ENCODE assay signal across 14 cellular contexts in genomic region chr11:15929371-15929801, GRCh38.
DNase-seq lines count a peak whose midpoint lies in the region; ATAC-seq and TF ChIP-seq lines count a peak whose summit lies in the region.
"Had no signal": no experiment of that assay in that cellular context is flagged by ENCODE, and none has a peak within 500 bp of the region (broad histone marks: within the 10 kb centered on the region; RNA-seq: fewer than 3 reads in every experiment).

No MANE protein-coding gene starts in this region.

- no peak overlapping the region for H3K4me2 ChIP-seq in OCI-LY7 (ENCODE audit: low read length)
- H3K4me2 ChIP-seq: A549, GM23338 had no signal

- H3K4me3 Mint-ChIP-seq in CD14-positive monocyte: no peak overlapping the region
- H3K4me3 Mint-ChIP-seq in stimulated activated memory B cell treated with anti-CD40 and anti-IgM and Interleukin-4, amounts not matched to agents 10 μg/mL and 1 μg/mL and 100 μg/mL, for 72 hours: no peak overlapping the region
- H3K4me3 Mint-ChIP-seq: CD4-positive, CD25-positive, alpha-beta regulatory T cell; GM23338 had no signal

- H3K9me3 ChIP-seq in MG63 (peaks cover 2% of the 10 kb centered on the region; the same call in 1 of the 2 replicates), OCI-LY7 (ENCODE audit: low read length) (no peaks in the 10 kb centered on the region)
- H3K9me3 ChIP-seq: A549 had no signal

- CTCF ChIA-PET in OCI-LY7 (lab: Charles Lee; ENCODE audit: unreplicated experiment): no interaction called here

- H3K4me1 Mint-ChIP-seq in CD14-positive monocyte: peaks cover 8% of the 10 kb centered on the region
- no peaks in the 10 kb centered on the region for H3K4me1 Mint-ChIP-seq in stimulated activated memory B cell treated with anti-CD40 and anti-IgM and Interleukin-4, amounts not matched to agents 10 μg/mL and 1 μg/mL and 100 μg/mL, for 72 hours
- H3K4me1 Mint-ChIP-seq: CD4-positive, CD25-positive, alpha-beta regulatory T cell; GM23338 had no signal

- H4K20me1 ChIP-seq in OCI-LY7 (ENCODE audit: insufficient read depth, low read length): no peaks in the 10 kb centered on the region

- H3K36me3 ChIP-seq in MG63: no peaks in the 10 kb centered on the region
- no peaks in the 10 kb centered on the region for H3K36me3 ChIP-seq in OCI-LY7 (ENCODE audit: insufficient read depth, low read length)

- POLR2A ChIA-PET in OCI-LY7 (lab: Charles Lee): interaction anchor here (0.6 kb wide), 1 partner anchor 142 kb away, joined by 5 read pairs; no protein-coding TSS in a partner anchor

- H3K9me3 Mint-ChIP-seq in CD14-positive monocyte: peaks cover 0 to 10% (median 2%) of the 10 kb centered on the region in 7 donors
- H3K9me3 Mint-ChIP-seq in stimulated activated memory B cell treated with anti-CD40 and anti-IgM and Interleukin-4, amounts not matched to agents 10 μg/mL and 1 μg/mL and 100 μg/mL, for 72 hours: peaks cover 10% of the 10 kb centered on the region
- H3K9me3 Mint-ChIP-seq: GM23338 had no signal

- peaks cover 0 to 3% (median 0%) of the 10 kb centered on the region in 3 donors for H3K27me3 Mint-ChIP-seq in CD14-positive monocyte (ENCODE audit: low read depth in 3 of 3)
- no peaks in the 10 kb centered on the region for H3K27me3 Mint-ChIP-seq in stimulated activated memory B cell treated with anti-CD40 and anti-IgM and Interleukin-4, amounts not matched to agents 10 μg/mL and 1 μg/mL and 100 μg/mL, for 72 hours
- H3K27me3 Mint-ChIP-seq: CD4-positive, CD25-positive, alpha-beta regulatory T cell had no signal

- TF ChIP-seq CTCF in CD14-positive monocyte (IDR thresholded peaks at IDR 0.05) (no peak), OCI-LY7 (conservative IDR thresholded peaks at IDR 0.05; ENCODE audit: low read length) (no peak)

- no TSS peak for BruUV-seq in OCI-LY7 (replicated peaks; lab: Mats Ljungman, UMichigan)

- no peak overlapping the region for H3K27ac ChIP-seq in OCI-LY7 (ENCODE audit: low read depth, low read length, poor library complexity, severe bottlenecking)
- H3K27ac ChIP-seq in caudate nucleus (ENCODE audit: low read depth, low read length): no peak overlapping the region
- H3K27ac ChIP-seq: A549, HL-60 had no signal

- no peaks in the 10 kb centered on the region for H3K27me3 ChIP-seq in MG63

- H3K27ac Mint-ChIP-seq in CD14-positive monocyte: no peak overlapping the region
- H3K27ac Mint-ChIP-seq in stimulated activated memory B cell treated with anti-CD40 and anti-IgM and Interleukin-4, amounts not matched to agents 10 μg/mL and 1 μg/mL and 100 μg/mL, for 72 hours: no peak overlapping the region
- H3K27ac Mint-ChIP-seq: CD4-positive, CD25-positive, alpha-beta regulatory T cell; GM23338 had no signal

- ATAC-seq in stimulated activated memory B cell treated with anti-CD40 and anti-IgM and Interleukin-4, amounts not matched to agents 10 μg/mL and 1 μg/mL and 100 μg/mL, for 72 hours: peak; percentile 47
- ATAC-seq: A549, GM23338 had no signal

- H3K79me2 ChIP-seq in OCI-LY7 (ENCODE audit: insufficient read depth, low read depth, low read length): no peaks in the 10 kb centered on the region

- H2AFZ ChIP-seq in OCI-LY7 (ENCODE audit: low read length): no peak overlapping the region
- H2AFZ ChIP-seq: GM23338 had no signal

- intact Hi-C loops in CD14-positive monocyte (cut with micrococcal nuclease) (no loop called here), OCI-LY7 (cut with micrococcal nuclease; ENCODE audit: unreplicated experiment) (no loop called here)

- H3K4me1 ChIP-seq in OCI-LY7 (ENCODE audit: insufficient read depth, low read length, poor library complexity, severe bottlenecking): no peaks in the 10 kb centered on the region
- H3K4me1 ChIP-seq: A549 had no signal

- H3K36me3 Mint-ChIP-seq in CD14-positive monocyte: no peaks in the 10 kb centered on the region
- no peaks in the 10 kb centered on the region for H3K36me3 Mint-ChIP-seq in stimulated activated memory B cell treated with anti-CD40 and anti-IgM and Interleukin-4, amounts not matched to agents 10 μg/mL and 1 μg/mL and 100 μg/mL, for 72 hours
- H3K36me3 Mint-ChIP-seq: CD4-positive, CD25-positive, alpha-beta regulatory T cell had no signal

- H3K4me3 ChIP-seq in MG63: no peak overlapping the region
- no peak overlapping the region for H3K4me3 ChIP-seq in OCI-LY7 (ENCODE audit: low read depth, low read length, poor library complexity, severe bottlenecking)
- H3K4me3 ChIP-seq: A549, GM23338 had no signal

- DNase-seq in CD14-positive monocyte (ENCODE audit: low spot score) (peak; percentile 36), MG63 (peak; percentile 23), islet precursor cell (peak; percentile 44), AG20443 (ENCODE audit: low spot score) (no peak), OCI-LY7 (ENCODE audit: low spot score) (no peak), caudate nucleus (lab: John Stamatoyannopoulos, UW) (no peak)
- no peak for DNase-seq in activated CD8-positive, alpha-beta memory T cell treated with anti-CD3 and anti-CD28 coated beads for 24 hours
- DNase-seq: CD4-positive, CD25-positive, alpha-beta regulatory T cell; DMS 273 treated with DMSO at 0.1 percent for 48 hours; H7 had no signal

- no peaks in the 10 kb centered on the region for H3K9me2 ChIP-seq in OCI-LY7 (ENCODE audit: insufficient read depth, low read length)

Comparison
In these comparisons a context has a peak if more than half of its experiments do, and no peak if none do; other contexts are left out.
1. DNase-seq: peak in CD14-positive monocyte (single experiment), MG63 (single experiment) and islet precursor cell (single experiment); none in activated CD8-positive, alpha-beta memory T cell treated with anti-CD3 and anti-CD28 coated beads for 24 hours (single experiment), AG20443 (single experiment), OCI-LY7 (single experiment) and caudate nucleus (0 of 61).